Comparison of ENCODE assay signal across 13 cellular contexts in the genomic region with DNA sequence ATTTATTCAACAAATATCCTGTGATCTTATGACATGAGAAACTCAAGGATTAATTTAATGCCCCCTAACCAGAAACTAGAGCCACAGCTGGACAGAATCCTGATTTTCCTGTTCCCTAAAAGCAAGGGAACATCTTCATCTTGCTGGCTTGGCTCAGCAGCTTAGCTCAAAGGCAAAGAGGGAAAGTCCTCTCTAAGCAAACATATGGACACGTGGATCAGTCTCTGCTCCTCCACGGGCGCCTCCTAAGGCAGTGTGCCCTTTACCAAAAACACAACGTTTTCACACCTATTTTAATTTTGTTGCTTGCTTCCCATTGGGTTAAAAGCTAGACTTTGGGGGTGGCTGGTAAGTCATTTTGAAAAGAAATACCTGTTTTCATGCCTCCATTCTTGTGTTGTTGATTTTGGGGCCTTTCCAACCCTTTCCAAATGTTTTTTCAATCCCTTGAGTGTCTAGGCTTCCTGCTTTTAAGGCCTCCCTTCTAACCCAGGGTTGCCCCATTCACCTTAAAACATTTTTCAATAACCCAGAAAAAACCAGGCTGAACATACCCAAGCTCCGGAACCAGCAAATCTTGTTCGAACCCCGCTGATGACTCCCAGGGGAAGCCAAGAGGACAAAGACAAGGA. TPM values are rescaled to one million over a fixed set of nuclear protein-coding genes. Genes with fewer than 3 reads are reported as not detected.
DNase-seq lines count a peak whose midpoint lies in the region; ATAC-seq, FAIRE-seq and TF ChIP-seq lines count a peak whose summit lies in the region.
"Had no signal": no experiment of that assay in that cellular context is flagged by ENCODE, and none has a peak within 500 bp of the region (broad histone marks: within the 10 kb centered on the region; RNA-seq: fewer than 3 reads in every experiment).

No MANE protein-coding gene starts in this region.

- intact Hi-C loops in PC-3 (cut with micrococcal nuclease) = no loop called here
- intact Hi-C loops in left lung (cut with DNase I) = no loop called here
- intact Hi-C loops in pancreas (cut with DNase I) = loop anchor here in 1 of 3 donors (10.0 kb wide), 1 partner anchor 409 kb away; no protein-coding TSS in a partner anchor

- FAIRE-seq in pancreas (lab: Jason Lieb, UNC) = no peak

- ATAC-seq in PC-3 (no peak), left lung (peak; percentile 68), pancreas (peak; percentile 49 to 54 (median 54)), HG03432 (IDR thresholded peaks at IDR 0.05; ENCODE audit: unreplicated experiment) (no peak), GM19035 (IDR thresholded peaks at IDR 0.05; ENCODE audit: unreplicated experiment) (no peak)

- no peak overlapping the region for H3K9ac ChIP-seq in PC-3 (ENCODE audit: low read length)

- DNase-seq in NCI-H2029 (lab: John Stamatoyannopoulos, UW) (peak; percentile 25), PC-3 (no peak), left lung (no peak), pancreas (no peak), GM19238 (ENCODE audit: insufficient read length, low spot score) (no peak)
- DNase-seq in stimulated activated naive CD4-positive, alpha-beta T cell (lab: John Stamatoyannopoulos, UW) = no peak
- DNase-seq: NCI-H1694 treated with DMSO at 0.1 percent for 48 hours, NCI-H226 had no signal

- no TSS peak for BruUV-seq in PC-3 (replicated peaks; lab: Mats Ljungman, UMichigan)

- H4K20me1 ChIP-seq in PC-3 (ENCODE audit: low read length) = no peaks in the 10 kb centered on the region

- H3K4me3 ChIP-seq in PC-3 (ENCODE audit: low read length) (no peak overlapping the region), left lung (no peak overlapping the region), pancreas (peak overlapping the region in 3 of 4 donors; percentile 16 to 46 (median 31))
- H3K4me3 ChIP-seq: K562, PC-9, SJCRH30 had no signal

- H3F3A ChIP-seq in PC-3 (ENCODE audit: low read length, unreplicated experiment) = no peaks in the 10 kb centered on the region

- H3K9me2 ChIP-seq in PC-3 (replicated peaks; ENCODE audit: low read length) = no peaks in the 10 kb centered on the region

- H3K36me3 ChIP-seq in PC-3 (ENCODE audit: low read depth, low read length) (no peaks in the 10 kb centered on the region), left lung (no peaks in the 10 kb centered on the region), pancreas (no peaks in the 10 kb centered on the region)
- H3K36me3 ChIP-seq: SJCRH30 had no signal

- H3K9me3 ChIP-seq in PC-3 (ENCODE audit: low read length) (no peaks in the 10 kb centered on the region), left lung (no peaks in the 10 kb centered on the region), pancreas (no peaks in the 10 kb centered on the region)
- H3K9me3 ChIP-seq: SJCRH30 had no signal

- H3K4me2 ChIP-seq in PC-3 (ENCODE audit: low read length) = no peak overlapping the region
- H3K4me2 ChIP-seq: PC-9 had no signal

- no peaks in the 10 kb centered on the region for H3K79me2 ChIP-seq in PC-3 (ENCODE audit: low read length)

- CTCF ChIA-PET in PC-3 (lab: Charles Lee) = interaction anchor here (1.0 kb wide), 1 partner anchor 12 kb away, joined by 3 read pairs; no protein-coding TSS in a partner anchor

- WGBS in pancreas, 2 donors = 30 to 32% methylated on average over 7 of the region's 7 CpGs

- H3K27ac ChIP-seq in PC-3 (ENCODE audit: low read length) (no peak overlapping the region), left lung (no peak overlapping the region), pancreas (peak overlapping the region; percentile 63 to 87 (median 72))
- H3K27ac ChIP-seq: PC-9, SJCRH30 had no signal

- no peaks in the 10 kb centered on the region for H3K4me1 ChIP-seq in PC-3 (ENCODE audit: insufficient read depth, low read length)
- peaks cover 0 to 3% of the 10 kb centered on the region in 2 donors for H3K4me1 ChIP-seq in left lung
- H3K4me1 ChIP-seq in pancreas = peaks cover 11 to 20% (median 20%) of the 10 kb centered on the region in 3 donors

- H2AFZ ChIP-seq in PC-3 (ENCODE audit: low read length) = 0 out of 2 replicates have a peak overlapping the region, but pooled peaks have one; percentile 26
- H2AFZ ChIP-seq: PC-9 had no signal

- H3K27me3 ChIP-seq in PC-3 (ENCODE audit: low read length) (no peaks in the 10 kb centered on the region), left lung (no peaks in the 10 kb centered on the region), pancreas (no peaks in the 10 kb centered on the region)
- H3K27me3 ChIP-seq: SJCRH30 had no signal

- POLR2A ChIA-PET in PC-3 (lab: Charles Lee; ENCODE audit: unreplicated experiment) = no interaction called here

- TF ChIP-seq CTCF in PC-3 (conservative IDR thresholded peaks at IDR 0.05; ENCODE audit: low read depth, low read length) = no peak
- no peak for TF ChIP-seq CTCF in left lung (IDR thresholded peaks at IDR 0.05)
- no peak for TF ChIP-seq CTCF in pancreas (IDR thresholded peaks at IDR 0.05)

RNA-seq across cellular contexts. Expression of a gene that starts 15.5 kb away (rescaled TPM):
- total RNA-seq in PC-3 (2014; rRNA removed) = 0.18 TPM in 1 of 2 replicates, not detected in the other
- total RNA-seq in left lung = 1 to 10 TPM in 1 of 2 donors, under 1 TPM in 1; 0.89 to 1.5 TPM
- total RNA-seq in pancreas = 10 to 100 TPM; 28.5 to 62.5 (median 46.8) TPM
- 10 to 100 TPM in 1 of 2 donors, 1 to 10 TPM in 1; 4.7 to 11.1 TPM for polyA plus RNA-seq in pancreas
- total RNA-seq: SJCRH30 had no signal

Comparison
In these comparisons a context has a peak if more than half of its experiments do, and no peak if none do; other contexts are left out.
1. ATAC-seq: peak in left lung (single experiment) and pancreas (4 of 4); none in PC-3 (single experiment), HG03432 (single experiment) and GM19035 (single experiment).
2. H3K27ac ChIP-seq: peak in pancreas (4 of 4); none in PC-3 (single experiment) and left lung (0 of 2).
3. H3K4me3 ChIP-seq: peak in pancreas (3 of 4); none in PC-3 (single experiment) and left lung (0 of 2).
4. RNA of a gene that starts 15.5 kb away (total RNA-seq): 28.5 to 62.5 TPM in pancreas; 0.89 to 1.5 TPM in left lung and 0.18 TPM in PC-3; every median in the first group is over 10 times any median in the second.